In the genomic region with DNA sequence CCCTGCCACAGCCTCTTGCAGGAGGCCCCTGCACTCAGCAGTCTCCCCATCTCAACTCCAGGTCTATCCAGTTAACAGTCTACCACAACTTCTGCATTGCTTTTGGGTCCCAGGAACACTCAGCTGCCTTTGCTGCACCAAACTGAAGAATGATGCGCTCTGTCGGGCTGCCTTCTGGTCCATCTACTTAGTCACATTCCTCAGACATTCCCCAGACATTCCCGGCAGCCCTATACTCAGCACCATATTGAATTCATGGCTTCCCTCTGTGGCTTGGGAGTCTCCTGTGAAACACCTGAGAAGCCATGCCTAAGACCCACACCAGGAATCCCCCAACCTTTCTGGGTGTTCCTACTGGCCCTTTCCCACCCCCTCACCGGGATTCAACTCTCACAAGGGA, we compare ENCODE assay signal across 26 cellular contexts.
DNase-seq lines count a peak whose midpoint lies in the region; ATAC-seq and TF ChIP-seq lines count a peak whose summit lies in the region.
"Had no signal": no experiment of that assay in that cellular context is flagged by ENCODE, and none has a peak within 500 bp of the region (broad histone marks: within the 10 kb centered on the region; RNA-seq: fewer than 3 reads in every experiment).

No MANE protein-coding gene starts in this region.

- H3K4me1 ChIP-seq in GM23248 (ENCODE audit: insufficient read depth) = peaks cover 47% of the 10 kb centered on the region
- H3K4me1 ChIP-seq in skeletal muscle satellite cell (ENCODE audit: control insufficient read depth, insufficient read depth, low read length) = peaks cover 35% of the 10 kb centered on the region
- H3K4me1 ChIP-seq in left lung = no peaks in the 10 kb centered on the region
- H3K4me1 ChIP-seq: BLaER1, gastrocnemius medialis, Peyer's patch, spleen, stomach had no signal

- intact Hi-C loops in left lung (cut with DNase I) = no loop called here

- no peaks in the 10 kb centered on the region for H4K20me1 ChIP-seq in GM23248 (ENCODE audit: insufficient read depth)
- H4K20me1 ChIP-seq: BLaER1 had no signal

- in situ Hi-C loops in GM23248 (cut with MboI) = no loop called here

- H3K9me2 ChIP-seq in GM23248 (ENCODE audit: insufficient read depth) = no peaks in the 10 kb centered on the region

- H3K4me2 ChIP-seq in GM23248 (ENCODE audit: unreplicated experiment) = peak overlapping the region; percentile 15
- peak overlapping the region; percentile 9 for H3K4me2 ChIP-seq in skeletal muscle satellite cell (ENCODE audit: low read length)
- H3K4me2 ChIP-seq: BLaER1 had no signal

- no peak overlapping the region for H2AFZ ChIP-seq in GM23248

- H3K79me2 ChIP-seq in GM23248 (ENCODE audit: insufficient read depth) = no peaks in the 10 kb centered on the region

- 69 to 79% methylated on average over 4 of the region's 4 CpGs for WGBS in GM23248 (ENCODE audit: low coverage in 1 of 2, low lambda C conversion rate in 2 of 2, missing lambda C conversion rate in 2 of 2), 2 experiments

- no peak for TF ChIP-seq CTCF in left lung (IDR thresholded peaks at IDR 0.05)

- H3K9ac ChIP-seq in GM23248 = no peak overlapping the region
- H3K9ac ChIP-seq in skeletal muscle satellite cell (ENCODE audit: low read depth, low read length) = peak overlapping the region; percentile 8
- H3K9ac ChIP-seq: BLaER1 had no signal

- H3K4me3 ChIP-seq in GM23248 (no peak overlapping the region), skeletal muscle satellite cell (ENCODE audit: low read length) (no peak overlapping the region), left lung (no peak overlapping the region)
- H3K4me3 ChIP-seq: BLaER1, cardiac muscle cell, gastrocnemius medialis, ovary, Peyer's patch, SJSA1, spleen, stomach had no signal

- peak; percentile 17; the same call in 1 of the 3 replicates for ATAC-seq in SK-N-SH treated with all-trans-retinoic acid at 6 μM for 48 hours
- ATAC-seq in left lung = no peak
- ATAC-seq in HG03280 (IDR thresholded peaks at IDR 0.05; ENCODE audit: unreplicated experiment) = no peak
- ATAC-seq: activated naive CD4-positive, alpha-beta T cell treated with anti-CD3 and anti-CD28 coated beads, Interleukin-2, amount 50 U/mL, for 72 hours; gastrocnemius medialis; HepG2; T-cell had no signal

- H3K27me3 ChIP-seq in GM23248 (replicated peaks; ENCODE audit: insufficient read depth) (no peaks in the 10 kb centered on the region), skeletal muscle satellite cell (ENCODE audit: control insufficient read depth, insufficient read depth, low read length) (no peaks in the 10 kb centered on the region), left lung (no peaks in the 10 kb centered on the region)
- H3K27me3 ChIP-seq: BLaER1, cardiac muscle cell, gastrocnemius medialis, ovary, Peyer's patch, SJSA1, spleen, stomach had no signal

- H3K36me3 ChIP-seq in GM23248 (ENCODE audit: low read depth) (no peaks in the 10 kb centered on the region), skeletal muscle satellite cell (ENCODE audit: insufficient read depth, low read length) (no peaks in the 10 kb centered on the region), left lung (no peaks in the 10 kb centered on the region)
- H3K36me3 ChIP-seq: BLaER1, cardiac muscle cell, gastrocnemius medialis, ovary, Peyer's patch, SJSA1, spleen, stomach had no signal

- no peaks in the 10 kb centered on the region for H3K9me3 ChIP-seq in GM23248 (ENCODE audit: low read depth)
- no peaks in the 10 kb centered on the region for H3K9me3 ChIP-seq in skeletal muscle satellite cell (replicated peaks; ENCODE audit: low read length)
- no peaks in the 10 kb centered on the region for H3K9me3 ChIP-seq in left lung
- H3K9me3 ChIP-seq: BLaER1, gastrocnemius medialis, ovary, Peyer's patch, SJSA1, spleen, stomach had no signal

- DNase-seq in GM23248 (peak; percentile 25), iPS DF 19.7 (ENCODE audit: low read depth, low spot score) (peak; percentile 12), HT-29 (ENCODE audit: low spot score) (no peak), left lung (no peak)
- DNase-seq: activated CD4-positive, alpha-beta T cell treated with anti-CD3 and anti-CD28 coated beads, Interleukin-2, amount 10 ng/mL, durations not matched to agents 7 days and 5 days; anterior cingulate cortex; DMS153; gastrocnemius medialis; Kasumi-1; NCI-H146; NCI-H345; NCI-H748 treated with DMSO at 0.1 percent for 48 hours; nephron progenitor cell; ovary; Peyer's patch; spleen; stomach; T-cell had no signal

- peaks cover 31% of the 10 kb centered on the region for H3F3A ChIP-seq in GM23248 (ENCODE audit: insufficient read depth)

- peak overlapping the region; percentile 38; the same call in 1 of the 2 replicates for H3K27ac ChIP-seq in GM23248
- no peak overlapping the region for H3K27ac ChIP-seq in left lung
- H3K27ac ChIP-seq: BLaER1, cardiac muscle cell, gastrocnemius medialis, ovary, Peyer's patch, SJSA1, spleen, stomach had no signal

TF ChIP-seq in SK-N-SH treated with all-trans-retinoic acid at 6 μM for 48 hours, 23 proteins besides CTCF, POLR2A, EP300 and RAD21 (continues in another document):
- TF ChIP-seq, protein P1, sequence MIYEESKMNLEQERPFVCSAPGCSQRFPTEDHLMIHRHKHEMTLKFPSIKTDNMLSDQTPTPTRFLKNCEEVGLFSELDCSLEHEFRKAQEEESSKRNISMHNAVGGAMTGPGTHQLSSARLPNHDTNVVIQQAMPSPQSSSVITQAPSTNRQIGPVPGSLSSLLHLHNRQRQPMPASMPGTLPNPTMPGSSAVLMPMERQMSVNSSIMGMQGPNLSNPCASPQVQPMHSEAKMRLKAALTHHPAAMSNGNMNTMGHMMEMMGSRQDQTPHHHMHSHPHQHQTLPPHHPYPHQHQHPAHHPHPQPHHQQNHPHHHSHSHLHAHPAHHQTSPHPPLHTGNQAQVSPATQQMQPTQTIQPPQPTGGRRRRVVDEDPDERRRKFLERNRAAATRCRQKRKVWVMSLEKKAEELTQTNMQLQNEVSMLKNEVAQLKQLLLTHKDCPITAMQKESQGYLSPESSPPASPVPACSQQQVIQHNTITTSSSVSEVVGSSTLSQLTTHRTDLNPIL (CRISPR knock-in tag; IDR thresholded peaks at IDR 0.05; ENCODE audit: low read depth) = no peak
- TF ChIP-seq TOX (CRISPR knock-in tag; IDR thresholded peaks at IDR 0.05; ENCODE audit: borderline replicate concordance) (no peak), ZNF70 (CRISPR knock-in tag; IDR thresholded peaks at IDR 0.05) (no peak), RARB (CRISPR knock-in tag; IDR thresholded peaks at IDR 0.05) (no peak), ISL1 (CRISPR knock-in tag; IDR thresholded peaks at IDR 0.05) (no peak), ZNF8 (CRISPR knock-in tag; IDR thresholded peaks at IDR 0.05) (no peak), ARNTL (CRISPR knock-in tag; IDR thresholded peaks at IDR 0.05; ENCODE audit: borderline replicate concordance, low read depth) (no peak), TCF4 (CRISPR knock-in tag; IDR thresholded peaks at IDR 0.05; ENCODE audit: borderline replicate concordance) (no peak), CSDC2 (CRISPR knock-in tag; IDR thresholded peaks at IDR 0.05) (no peak), PPARA (CRISPR knock-in tag; IDR thresholded peaks at IDR 0.05; ENCODE audit: borderline replicate concordance) (no peak), GLIS3 (CRISPR knock-in tag; IDR thresholded peaks at IDR 0.05) (no peak), ESRRG (CRISPR knock-in tag; IDR thresholded peaks at IDR 0.05) (no peak), ZC3H10 (CRISPR knock-in tag; IDR thresholded peaks at IDR 0.05) (no peak), ZNF565 (CRISPR knock-in tag; conservative IDR thresholded peaks at IDR 0.05; ENCODE audit: low read depth) (no peak), ZFP3 (CRISPR knock-in tag; IDR thresholded peaks at IDR 0.05) (no peak)
- TF ChIP-seq, protein P2, sequence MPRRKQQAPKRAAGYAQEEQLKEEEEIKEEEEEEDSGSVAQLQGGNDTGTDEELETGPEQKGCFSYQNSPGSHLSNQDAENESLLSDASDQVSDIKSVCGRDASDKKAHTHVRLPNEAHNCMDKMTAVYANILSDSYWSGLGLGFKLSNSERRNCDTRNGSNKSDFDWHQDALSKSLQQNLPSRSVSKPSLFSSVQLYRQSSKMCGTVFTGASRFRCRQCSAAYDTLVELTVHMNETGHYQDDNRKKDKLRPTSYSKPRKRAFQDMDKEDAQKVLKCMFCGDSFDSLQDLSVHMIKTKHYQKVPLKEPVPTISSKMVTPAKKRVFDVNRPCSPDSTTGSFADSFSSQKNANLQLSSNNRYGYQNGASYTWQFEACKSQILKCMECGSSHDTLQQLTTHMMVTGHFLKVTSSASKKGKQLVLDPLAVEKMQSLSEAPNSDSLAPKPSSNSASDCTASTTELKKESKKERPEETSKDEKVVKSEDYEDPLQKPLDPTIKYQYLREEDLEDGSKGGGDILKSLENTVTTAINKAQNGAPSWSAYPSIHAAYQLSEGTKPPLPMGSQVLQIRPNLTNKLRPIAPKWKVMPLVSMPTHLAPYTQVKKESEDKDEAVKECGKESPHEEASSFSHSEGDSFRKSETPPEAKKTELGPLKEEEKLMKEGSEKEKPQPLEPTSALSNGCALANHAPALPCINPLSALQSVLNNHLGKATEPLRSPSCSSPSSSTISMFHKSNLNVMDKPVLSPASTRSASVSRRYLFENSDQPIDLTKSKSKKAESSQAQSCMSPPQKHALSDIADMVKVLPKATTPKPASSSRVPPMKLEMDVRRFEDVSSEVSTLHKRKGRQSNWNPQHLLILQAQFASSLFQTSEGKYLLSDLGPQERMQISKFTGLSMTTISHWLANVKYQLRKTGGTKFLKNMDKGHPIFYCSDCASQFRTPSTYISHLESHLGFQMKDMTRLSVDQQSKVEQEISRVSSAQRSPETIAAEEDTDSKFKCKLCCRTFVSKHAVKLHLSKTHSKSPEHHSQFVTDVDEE (CRISPR knock-in tag; IDR thresholded peaks at IDR 0.05) = no peak
- TF ChIP-seq, protein P3, sequence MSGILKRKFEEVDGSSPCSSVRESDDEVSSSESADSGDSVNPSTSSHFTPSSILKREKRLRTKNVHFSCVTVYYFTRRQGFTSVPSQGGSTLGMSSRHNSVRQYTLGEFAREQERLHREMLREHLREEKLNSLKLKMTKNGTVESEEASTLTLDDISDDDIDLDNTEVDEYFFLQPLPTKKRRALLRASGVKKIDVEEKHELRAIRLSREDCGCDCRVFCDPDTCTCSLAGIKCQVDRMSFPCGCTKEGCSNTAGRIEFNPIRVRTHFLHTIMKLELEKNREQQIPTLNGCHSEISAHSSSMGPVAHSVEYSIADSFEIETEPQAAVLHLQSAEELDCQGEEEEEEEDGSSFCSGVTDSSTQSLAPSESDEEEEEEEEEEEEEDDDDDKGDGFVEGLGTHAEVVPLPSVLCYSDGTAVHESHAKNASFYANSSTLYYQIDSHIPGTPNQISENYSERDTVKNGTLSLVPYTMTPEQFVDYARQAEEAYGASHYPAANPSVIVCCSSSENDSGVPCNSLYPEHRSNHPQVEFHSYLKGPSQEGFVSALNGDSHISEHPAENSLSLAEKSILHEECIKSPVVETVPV (CRISPR knock-in tag; IDR thresholded peaks at IDR 0.05) = no peak

Comparison
In these comparisons a context has a peak if more than half of its experiments do, and no peak if none do; other contexts are left out.
1. DNase-seq: peak in GM23248 (single experiment) and iPS DF 19.7 (single experiment); none in HT-29 (single experiment) and left lung (0 of 2).